Comparison of ENCODE assay signal across 6 cellular contexts in the genomic region with DNA sequence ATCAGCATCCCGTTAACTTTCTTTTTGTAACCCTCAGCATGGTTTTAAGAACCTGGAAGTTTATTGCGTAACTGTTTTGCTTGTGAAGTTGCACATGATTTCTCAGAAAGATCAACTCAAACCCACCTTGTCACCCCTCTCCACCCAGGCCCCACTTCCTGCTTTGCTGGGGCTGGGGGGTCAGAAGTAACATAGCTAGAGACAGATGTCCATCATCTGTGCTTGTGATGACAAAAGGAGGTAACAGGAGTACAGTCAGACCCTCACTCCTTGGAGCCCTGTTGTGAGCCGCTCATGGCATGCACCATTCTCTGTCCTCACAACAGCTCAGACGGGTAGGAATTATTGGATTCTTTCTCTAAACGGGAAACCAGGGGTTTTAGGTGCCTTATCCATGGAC.
DNase-seq lines count a peak whose midpoint lies in the region; ATAC-seq, FAIRE-seq and TF ChIP-seq lines count a peak whose summit lies in the region.
"Not testable (repeated sequence)": the region's sequence is repeated elsewhere in the genome, so short reads cannot be mapped to it uniquely, and the experiment has no call there.

No MANE protein-coding gene starts in this region.

- not testable (repeated sequence) for TF ChIP-seq EP300 in K562 (IDR thresholded peaks at IDR 0.05; ENCODE audit: low read length)

- H3K4me3 Mint-ChIP-seq in T-helper 17 cell: peak overlapping the region; percentile 60
- peak overlapping the region; percentile 12 for H3K4me3 Mint-ChIP-seq in activated CD8-positive, alpha-beta T cell treated with anti-CD3 and anti-CD28 coated beads, Interleukin-2, amount 10 ng/mL, durations not matched to agents 7 days and 5 days
- not testable (repeated sequence) for H3K4me3 Mint-ChIP-seq in activated naive CD4-positive, alpha-beta T cell treated with anti-CD3 and anti-CD28 coated beads, Interleukin-2, amount 50 U/mL, for 24 hours
- peak overlapping the region; percentile 17 for H3K4me3 Mint-ChIP-seq in stimulated activated naive CD8-positive, alpha-beta T cell treated with anti-CD3 and anti-CD28 coated beads, Interleukin-15, Interleukin-2, amounts not matched to agents 100 ng/mL and 50 ng/mL, for 24 hours

- H3K36me3 ChIP-seq in K562 (ENCODE audit: control insufficient read depth, insufficient read depth, low read length): not testable (repeated sequence)

- FAIRE-seq in K562 (lab: Jason Lieb, UNC): not testable (repeated sequence)

- H3K4me1 ChIP-seq in K562 (replicated peaks in 1 of 2; ENCODE audit: control insufficient read depth in 2 of 2, insufficient read depth in 2 of 2, low read length in 2 of 2): not testable (repeated sequence)

- CTCF ChIA-PET in activated CD8-positive, alpha-beta T cell treated with anti-CD3 and anti-CD28 coated beads, Interleukin-2, amount 10 ng/mL, durations not matched to agents 7 days and 5 days (lab: Charles Lee); K562 (lab: Yijun Ruan, JAX; ENCODE audit: low intra/inter-chr PET ratio): not testable (repeated sequence)

- TF ChIP-seq CTCF in K562 (IDR thresholded peaks at IDR 0.05 in 2 of 3, conservative IDR thresholded peaks at IDR 0.05 in 1 of 3; ENCODE audit: insufficient read depth in 2 of 3, low read depth in 1 of 3, low read length in 3 of 3): not testable (repeated sequence)

- intact Hi-C loops in K562 (cut with micrococcal nuclease): not testable (repeated sequence)

- not testable (repeated sequence) for TF ChIP-seq RAD21 in K562 (CRISPR knock-in tag; conservative IDR thresholded peaks at IDR 0.05 in 1 of 2, IDR thresholded peaks at IDR 0.05 in 1 of 2)

- not testable (repeated sequence) for H3K27me3 Mint-ChIP-seq in T-helper 17 cell; activated CD8-positive, alpha-beta T cell treated with anti-CD3 and anti-CD28 coated beads, Interleukin-2, amount 10 ng/mL, durations not matched to agents 7 days and 5 days (ENCODE audit: low read depth); activated naive CD4-positive, alpha-beta T cell treated with anti-CD3 and anti-CD28 coated beads, Interleukin-2, amount 50 U/mL, for 24 hours; stimulated activated naive CD8-positive, alpha-beta T cell treated with anti-CD3 and anti-CD28 coated beads, Interleukin-15, Interleukin-2, amounts not matched to agents 100 ng/mL and 50 ng/mL, for 24 hours

- POLR2A ChIA-PET in activated CD8-positive, alpha-beta T cell treated with anti-CD3 and anti-CD28 coated beads, Interleukin-2, amount 10 ng/mL, durations not matched to agents 7 days and 5 days (lab: Charles Lee); K562 (lab: Yijun Ruan, JAX): not testable (repeated sequence)

- H3K79me2 ChIP-seq in K562 (ENCODE audit: control insufficient read depth, insufficient read depth, low read length): not testable (repeated sequence)

- H4K20me1 ChIP-seq in K562 (replicated peaks; ENCODE audit: control insufficient read depth, insufficient read depth, low read length): not testable (repeated sequence)

- H3K27me3 ChIP-seq in K562 (ENCODE audit: control insufficient read depth in 2 of 2, insufficient read depth in 2 of 2, low read length in 2 of 2): not testable (repeated sequence)

- not testable (repeated sequence) for H3K9me1 ChIP-seq in K562 (ENCODE audit: control insufficient read depth, insufficient read depth, low read length)

- not testable (repeated sequence) for H3K9me3 ChIP-seq in T-helper 17 cell (ENCODE audit: control insufficient read depth, low read length, poor library complexity, severe bottlenecking); K562 (replicated peaks; ENCODE audit: control insufficient read depth, insufficient read depth, low read depth, low read length)

- in situ Hi-C loops in KBM-7 (cut with MboI; ENCODE audit: low pct_unique_long_range_greater_than_20kb, low sequenced_read_pairs); K562 (cut with MboI): not testable (repeated sequence)

- not testable (repeated sequence) for H3K9me3 Mint-ChIP-seq in activated CD8-positive, alpha-beta T cell treated with anti-CD3 and anti-CD28 coated beads, Interleukin-2, amount 10 ng/mL, durations not matched to agents 7 days and 5 days (ENCODE audit: insufficient read depth); activated naive CD4-positive, alpha-beta T cell treated with anti-CD3 and anti-CD28 coated beads, Interleukin-2, amount 50 U/mL, for 24 hours; stimulated activated naive CD8-positive, alpha-beta T cell treated with anti-CD3 and anti-CD28 coated beads, Interleukin-15, Interleukin-2, amounts not matched to agents 100 ng/mL and 50 ng/mL, for 24 hours

- DNase-seq in KBM-7: peak; percentile 27
- not testable (repeated sequence) for DNase-seq in T-helper 17 cell; activated CD8-positive, alpha-beta T cell treated with anti-CD3 and anti-CD28 coated beads, Interleukin-2, amount 10 ng/mL, durations not matched to agents 7 days and 5 days; K562 (ENCODE audit: extremely low read depth in 1 of 4, low spot score in 3 of 4)

- not testable (repeated sequence) for H2AFZ ChIP-seq in K562 (ENCODE audit: low read depth, low read length)

- H3K27ac ChIP-seq in K562 (ENCODE audit: extremely low read depth, low read depth, low read length): not testable (repeated sequence)

- not testable (repeated sequence) for BruUV-seq in K562 (replicated peaks; lab: Mats Ljungman, UMichigan)

- WGBS in K562 (ENCODE audit: insufficient coverage, low coverage, missing lambda C conversion rate): 46% methylated on average over 3 of the region's 5 CpGs

- H3K9ac ChIP-seq in K562 (ENCODE audit: insufficient read depth in 1 of 2, low read depth in 2 of 2, low read length in 2 of 2): not testable (repeated sequence)

- not testable (repeated sequence) for H3K4me1 Mint-ChIP-seq in T-helper 17 cell
- H3K4me1 Mint-ChIP-seq in activated CD8-positive, alpha-beta T cell treated with anti-CD3 and anti-CD28 coated beads, Interleukin-2, amount 10 ng/mL, durations not matched to agents 7 days and 5 days (ENCODE audit: low read depth): peaks cover 17% of the 10 kb centered on the region
- H3K4me1 Mint-ChIP-seq in activated naive CD4-positive, alpha-beta T cell treated with anti-CD3 and anti-CD28 coated beads, Interleukin-2, amount 50 U/mL, for 24 hours: peaks cover 17% of the 10 kb centered on the region
- peaks cover 30% of the 10 kb centered on the region for H3K4me1 Mint-ChIP-seq in stimulated activated naive CD8-positive, alpha-beta T cell treated with anti-CD3 and anti-CD28 coated beads, Interleukin-15, Interleukin-2, amounts not matched to agents 100 ng/mL and 50 ng/mL, for 24 hours (ENCODE audit: low read depth)

- not testable (repeated sequence) for H3K4me3 ChIP-seq in K562

- not testable (repeated sequence) for H3K36me3 Mint-ChIP-seq in T-helper 17 cell (ENCODE audit: low read depth); activated CD8-positive, alpha-beta T cell treated with anti-CD3 and anti-CD28 coated beads, Interleukin-2, amount 10 ng/mL, durations not matched to agents 7 days and 5 days (ENCODE audit: low read depth); activated naive CD4-positive, alpha-beta T cell treated with anti-CD3 and anti-CD28 coated beads, Interleukin-2, amount 50 U/mL, for 24 hours; stimulated activated naive CD8-positive, alpha-beta T cell treated with anti-CD3 and anti-CD28 coated beads, Interleukin-15, Interleukin-2, amounts not matched to agents 100 ng/mL and 50 ng/mL, for 24 hours (ENCODE audit: low read depth)

- TF ChIP-seq POLR2A in K562 (conservative IDR thresholded peaks at IDR 0.05): not testable (repeated sequence)

- H3K27ac Mint-ChIP-seq in T-helper 17 cell: not testable (repeated sequence)
- peak overlapping the region; percentile 63 for H3K27ac Mint-ChIP-seq in activated CD8-positive, alpha-beta T cell treated with anti-CD3 and anti-CD28 coated beads, Interleukin-2, amount 10 ng/mL, durations not matched to agents 7 days and 5 days
- peak overlapping the region; percentile 41 for H3K27ac Mint-ChIP-seq in activated naive CD4-positive, alpha-beta T cell treated with anti-CD3 and anti-CD28 coated beads, Interleukin-2, amount 50 U/mL, for 24 hours
- H3K27ac Mint-ChIP-seq in stimulated activated naive CD8-positive, alpha-beta T cell treated with anti-CD3 and anti-CD28 coated beads, Interleukin-15, Interleukin-2, amounts not matched to agents 100 ng/mL and 50 ng/mL, for 24 hours: peak overlapping the region; percentile 72

- not testable (repeated sequence) for ATAC-seq in T-helper 17 cell, K562
- ATAC-seq in activated CD8-positive, alpha-beta T cell treated with anti-CD3 and anti-CD28 coated beads, Interleukin-2, amount 10 ng/mL, durations not matched to agents 7 days and 5 days: peak; percentile 26

- H3K4me2 ChIP-seq in K562 (ENCODE audit: insufficient read depth, low read length): not testable (repeated sequence)

TF ChIP-seq in K562, 482 proteins besides CTCF, POLR2A, EP300 and RAD21:
- TF ChIP-seq CEBPB (tag; IDR thresholded peaks at IDR 0.05): peak; percentile 71
